ENCODE assay signal across 7 cellular contexts in the genomic region with DNA sequence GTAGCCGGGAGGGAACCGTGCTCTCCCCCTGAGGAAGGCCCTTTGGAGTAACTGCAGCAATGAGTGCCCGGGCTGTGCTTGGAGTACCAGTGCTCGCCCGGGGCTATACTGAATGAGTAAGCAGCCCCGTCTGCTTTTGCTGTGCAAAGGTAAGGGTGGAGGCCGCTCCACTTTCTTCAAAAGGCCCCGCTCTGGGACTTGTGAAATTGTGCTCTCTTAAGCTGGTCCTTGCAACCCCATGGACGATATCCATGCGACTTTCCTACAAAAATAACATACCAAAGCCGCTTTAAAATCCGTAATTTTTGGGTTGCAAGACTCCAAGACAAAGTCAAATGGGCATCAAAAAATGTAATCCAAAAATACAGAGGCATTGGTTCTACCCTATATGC. TPM values are rescaled to one million over a fixed set of nuclear protein-coding genes. Genes with fewer than 3 reads are reported as not detected.
DNase-seq lines count a peak whose midpoint lies in the region; ATAC-seq and TF ChIP-seq lines count a peak whose summit lies in the region.

No MANE protein-coding gene starts in this region.

- in situ Hi-C loops in Panc1 (cut with HindIII; ENCODE audit: low pct_unique_long_range_greater_than_20kb, low sequenced_read_pairs) = no loop called here

- H3K4me1 Mint-ChIP-seq in chondrocyte (ENCODE audit: low read depth) (peaks cover 39% of the 10 kb centered on the region), mesothelial cell of epicardium (peaks cover 61% of the 10 kb centered on the region)

- H3K36me3 ChIP-seq in Panc1 (ENCODE audit: control insufficient read depth, insufficient read depth, low read length) (no peaks in the 10 kb centered on the region), upper lobe of left lung (no peaks in the 10 kb centered on the region)

- 60 to 67% methylated on average over 6 to 12 of the region's 12 CpGs for WGBS in upper lobe of left lung, 2 donors

- H3K9me3 ChIP-seq in Panc1 (ENCODE audit: control insufficient read depth, insufficient read depth, low read depth, low read length) = no peaks in the 10 kb centered on the region
- H3K9me3 ChIP-seq in upper lobe of left lung = no peaks in the 10 kb centered on the region

- H3K27ac Mint-ChIP-seq in chondrocyte (ENCODE audit: unreplicated experiment) (no peak overlapping the region), mesothelial cell of epicardium (peak overlapping the region; percentile 8)

- POLR2A ChIA-PET in Panc1 (lab: Charles Lee) = no interaction called here

- H3K36me3 Mint-ChIP-seq in chondrocyte (ENCODE audit: low read depth) = no peaks in the 10 kb centered on the region
- no peaks in the 10 kb centered on the region for H3K36me3 Mint-ChIP-seq in mesothelial cell of epicardium

- ATAC-seq in GM21786 (IDR thresholded peaks at IDR 0.05; ENCODE audit: unreplicated experiment) = peak; percentile 18
- peak; percentile 64 for ATAC-seq in Panc1
- ATAC-seq in upper lobe of left lung (ENCODE audit: low FRiP score in 2 of 2) = peak in 1 of 2 donors; percentile 7
- no peak for ATAC-seq in GM18870 (IDR thresholded peaks at IDR 0.05; ENCODE audit: unreplicated experiment)

- H3K9me3 Mint-ChIP-seq in chondrocyte (ENCODE audit: low read depth) = no peaks in the 10 kb centered on the region
- H3K9me3 Mint-ChIP-seq in mesothelial cell of epicardium = no peaks in the 10 kb centered on the region

- peaks cover 5% of the 10 kb centered on the region for H3K4me1 ChIP-seq in Panc1 (ENCODE audit: control insufficient read depth, insufficient read depth, low read length)
- peaks cover 18 to 52% (median 43%) of the 10 kb centered on the region in 4 donors for H3K4me1 ChIP-seq in upper lobe of left lung

- no peak for TF ChIP-seq EP300 in upper lobe of left lung (IDR thresholded peaks at IDR 0.05)

- H3K27me3 Mint-ChIP-seq in chondrocyte (ENCODE audit: low read depth) (no peaks in the 10 kb centered on the region), mesothelial cell of epicardium (ENCODE audit: low read depth) (no peaks in the 10 kb centered on the region)

- no peak for TF ChIP-seq POLR2A in upper lobe of left lung (IDR thresholded peaks at IDR 0.05)

- CTCF ChIA-PET in Panc1 (lab: Charles Lee) = no interaction called here

- no peak for DNase-seq in Panc1 (ENCODE audit: low read depth, low spot score)
- no peak for DNase-seq in chondrocyte (ENCODE audit: low spot score)
- no peak for DNase-seq in mesothelial cell of epicardium (ENCODE audit: low spot score in 2 of 2, unreplicated experiment in 2 of 2)
- peak in 1 of 2 donors; percentile 68 for DNase-seq in upper lobe of left lung
- no peak for DNase-seq in A172 (ENCODE audit: low spot score)

- intact Hi-C loops in Panc1 (cut with micrococcal nuclease; ENCODE audit: unreplicated experiment) = no loop called here

- peak overlapping the region; percentile 41 to 55 for H3K4me3 ChIP-seq in Panc1 (ENCODE audit: low read depth in 2 of 2, low read length in 2 of 2)
- H3K4me3 ChIP-seq in upper lobe of left lung = peak overlapping the region in 3 of 4 donors; percentile 50 to 70 (median 65)

- peaks cover 4% of the 10 kb centered on the region; the same call in 1 of the 2 replicates for H3K27me3 ChIP-seq in Panc1 (ENCODE audit: control insufficient read depth, insufficient read depth, low read length)
- H3K27me3 ChIP-seq in upper lobe of left lung = no peaks in the 10 kb centered on the region

- no TSS peak for BruUV-seq in Panc1 (replicated peaks; lab: Mats Ljungman, UMichigan)

- TF ChIP-seq CTCF in Panc1 (IDR thresholded peaks at IDR 0.05) (no peak), chondrocyte (IDR thresholded peaks at IDR 0.05) (no peak), mesothelial cell of epicardium (IDR thresholded peaks at IDR 0.05; ENCODE audit: unreplicated experiment) (no peak), upper lobe of left lung (IDR thresholded peaks at IDR 0.05) (no peak)

- H3K4me3 Mint-ChIP-seq in chondrocyte (ENCODE audit: unreplicated experiment) (peak overlapping the region; percentile 97), mesothelial cell of epicardium (peak overlapping the region; percentile 91)

- H3K27ac ChIP-seq in Panc1 (ENCODE audit: low read length) (no peak overlapping the region), upper lobe of left lung (peak overlapping the region; percentile 21 to 91 (median 76))

RNA-seq across cellular contexts. Expression of gene TNFAIP8, which starts 0.6 kb away (rescaled TPM):
- total RNA-seq in Panc1 (2021; ENCODE audit: unreplicated experiment) (8.0 TPM), chondrocyte (15.0 to 22.3 TPM (median 19.5 TPM) in 3 replicates), mesothelial cell of epicardium (26.5 to 33.3 TPM (median 28.6 TPM) in 3 replicates), upper lobe of left lung (10 to 100 TPM; 14.7 to 33.2 (median 19.7) TPM)
- 6.9 TPM for polyA plus RNA-seq in Panc1 (2012; ENCODE audit: insufficient read length)
- total RNA-seq in A172 (2014; rRNA removed; shearing (Covaris generic)) = 13.7 and 18.0 TPM in 2 replicates
